In genomic region chr11:75388386-75389275, GRCh38 we compare ENCODE assay signal across 8 cellular contexts. TPM values are rescaled to one million over a fixed set of nuclear protein-coding genes. Genes with fewer than 3 reads are reported as not detected.
A peak's percentile ranks its signal among the peaks of the same experiment; 100 is the strongest.
DNase-seq lines count a peak whose midpoint lies in the region; ATAC-seq, FAIRE-seq and TF ChIP-seq lines count a peak whose summit lies in the region.

No MANE protein-coding gene starts in this region.

- H3K4me1 ChIP-seq in HAP-1, result peaks cover 5% of the 10 kb centered on the region

- in situ Hi-C loops in HAP-1 (cut with MboI; ENCODE audit: low sequenced_read_pairs), result no loop called here

- no peaks in the 10 kb centered on the region for H3K36me3 ChIP-seq in HAP-1 (replicated peaks)
- no peaks in the 10 kb centered on the region for H3K36me3 ChIP-seq in WERI-Rb-1
- no peaks in the 10 kb centered on the region for H3K36me3 ChIP-seq in bronchial epithelial cell (ENCODE audit: control insufficient read depth, insufficient read depth, low read length)

- peak; percentile 69 for TF ChIP-seq CTCF in WERI-Rb-1 (IDR thresholded peaks at IDR 0.05; ENCODE audit: low read depth, low read length)
- TF ChIP-seq CTCF in bronchial epithelial cell (IDR thresholded peaks at IDR 0.05; ENCODE audit: insufficient read depth, low read length, severe bottlenecking), result peak; percentile 72

- no peak overlapping the region for H3K27ac ChIP-seq in WERI-Rb-1

- FAIRE-seq in bronchial epithelial cell (lab: Jason Lieb, UNC), result no peak

- H3K27me3 ChIP-seq in HAP-1 (ENCODE audit: low read depth) (no peaks in the 10 kb centered on the region), WERI-Rb-1 (ENCODE audit: insufficient read depth, low read depth, severe bottlenecking) (no peaks in the 10 kb centered on the region), bronchial epithelial cell (ENCODE audit: control insufficient read depth, insufficient read depth, low read length) (no peaks in the 10 kb centered on the region)

- DNase-seq in CD1c-positive myeloid dendritic cell (ENCODE audit: extremely low spot score) (peak; percentile 85), HAP-1 (ENCODE audit: low spot score in 2 of 2) (peak; percentile 78 to 88), NCI-H2196 (lab: John Stamatoyannopoulos, UW; ENCODE audit: unreplicated experiment) (peak; percentile 91), WERI-Rb-1 (peak; percentile 70), bronchial epithelial cell (ENCODE audit: low read depth) (peak; percentile 74), kidney glomerular epithelial cell (lab: John Stamatoyannopoulos, UW) (peak; percentile 77)
- peak; percentile 72 for DNase-seq in stimulated activated CD4-positive, alpha-beta T cell treated with anti-CD3 and anti-CD28 coated beads, Interleukin-2, amount 100 ng/mL, for 24 hours

- H3K4me3 ChIP-seq in HAP-1 (no peak overlapping the region), WERI-Rb-1 (ENCODE audit: low read depth, low read length) (no peak overlapping the region), bronchial epithelial cell (ENCODE audit: low read depth, low read length) (no peak overlapping the region)

- ATAC-seq in GM19023 (IDR thresholded peaks at IDR 0.05; ENCODE audit: unreplicated experiment), result no peak

- H3K9me3 ChIP-seq in HAP-1 (no peaks in the 10 kb centered on the region), WERI-Rb-1 (ENCODE audit: severe bottlenecking) (no peaks in the 10 kb centered on the region)

RNA-seq across cellular contexts. Expression of gene RPS3, which starts 10.7 kb away (rescaled TPM):
- total RNA-seq in bronchial epithelial cell, result 5,315 and 7,110 TPM in 2 replicates

RNA-seq across cellular contexts. Expression of gene ARRB1, which starts 37.2 kb away (rescaled TPM):
- total RNA-seq in bronchial epithelial cell, result 0.26 and 0.64 TPM in 2 replicates

RNA-seq across cellular contexts. Expression of gene KLHL35, which starts 44.4 kb away (rescaled TPM):
- total RNA-seq in bronchial epithelial cell, result 0.79 and 1.0 TPM in 2 replicates
